ENCODE assay signal across 19 cellular contexts in genomic region chr13:112071011-112071901, GRCh38. TPM values are rescaled to one million over a fixed set of nuclear protein-coding genes. Genes with fewer than 3 reads are reported as not detected.
A peak's percentile ranks its signal among the peaks of the same experiment; 100 is the strongest.
DNase-seq lines count a peak whose midpoint lies in the region; ATAC-seq lines count a peak whose summit lies in the region.
"Had no signal": no experiment of that assay in that cellular context is flagged by ENCODE, and none has a peak within 500 bp of the region (broad histone marks: within the 10 kb centered on the region; RNA-seq: fewer than 3 reads in every experiment).

No MANE protein-coding gene starts in this region.

- peaks cover 0 to 38% (median 0%) of the 10 kb centered on the region in 3 experiments for H3K27me3 ChIP-seq in neuronal stem cell (ENCODE audit: control insufficient read depth in 3 of 3, insufficient read depth in 3 of 3, low read depth in 1 of 3, low read length in 3 of 3)

- no peak overlapping the region for H4K8ac ChIP-seq in neuronal stem cell (ENCODE audit: low read depth, low read length)

- no peak overlapping the region for H2BK120ac ChIP-seq in neuronal stem cell (ENCODE audit: low read depth, low read length)

- H3K27ac Mint-ChIP-seq in activated CD4-positive, alpha-beta T cell treated with anti-CD3 and anti-CD28 coated beads, Interleukin-2, amount 10 ng/mL, durations not matched to agents 24 days and 14 days: peak overlapping the region; percentile 65
- H3K27ac Mint-ChIP-seq: activated T-helper 2 cell treated with anti-CD3 and anti-CD28 coated beads, Interferon-gamma antibody, Interleukin-2, Interleukin-4, amounts not matched to agents 10 μg/mL and 5 μg/mL and 100 μg/mL, durations not matched to agents 14 hours and 24 hours and 36 hours; HFFc6 had no signal

- peak overlapping the region; percentile 14 for H3K4me3 Mint-ChIP-seq in activated CD4-positive, alpha-beta T cell treated with anti-CD3 and anti-CD28 coated beads, Interleukin-2, amount 10 ng/mL, durations not matched to agents 24 days and 14 days
- H3K4me3 Mint-ChIP-seq: HFFc6 had no signal

- H3K9me3 Mint-ChIP-seq in activated CD4-positive, alpha-beta T cell treated with anti-CD3 and anti-CD28 coated beads, Interleukin-2, amount 10 ng/mL, durations not matched to agents 24 days and 14 days: peaks cover 13% of the 10 kb centered on the region

- H3K4ac ChIP-seq in neuronal stem cell (ENCODE audit: low read length): no peak overlapping the region

- intact Hi-C loops in activated CD4-positive, alpha-beta T cell treated with anti-CD3 and anti-CD28 coated beads, Interleukin-2, amount 10 ng/mL, durations not matched to agents 24 days and 14 days (cut with micrococcal nuclease): loop anchor here (2.0 to 10.0 kb wide), 3 partner anchors 16 to 534 kb away; no protein-coding TSS in a partner anchor
- intact Hi-C loops in Right ventricle myocardium inferior (cut with DNase I): no loop called here

- peaks cover 13% of the 10 kb centered on the region for H3K36me3 Mint-ChIP-seq in activated CD4-positive, alpha-beta T cell treated with anti-CD3 and anti-CD28 coated beads, Interleukin-2, amount 10 ng/mL, durations not matched to agents 24 days and 14 days (ENCODE audit: low read depth)

- no peak overlapping the region for H2BK5ac ChIP-seq in neuronal stem cell (ENCODE audit: low read length)

- H3K4me1 Mint-ChIP-seq in activated CD4-positive, alpha-beta T cell treated with anti-CD3 and anti-CD28 coated beads, Interleukin-2, amount 10 ng/mL, durations not matched to agents 24 days and 14 days: no peaks in the 10 kb centered on the region

- H2AK5ac ChIP-seq in neuronal stem cell (ENCODE audit: low read depth, low read length): peak overlapping the region; percentile 16

- H3K79me1 ChIP-seq in neuronal stem cell (ENCODE audit: low read depth, low read length): peaks cover 2% of the 10 kb centered on the region

- no peak overlapping the region for H2BK12ac ChIP-seq in neuronal stem cell (ENCODE audit: low read length)

- peaks cover 18 to 21% of the 10 kb centered on the region in 2 donors for H3K4me1 ChIP-seq in neuronal stem cell (ENCODE audit: control insufficient read depth in 2 of 2, insufficient read depth in 1 of 2, low read depth in 1 of 2, low read length in 2 of 2)
- H3K4me1 ChIP-seq: foreskin keratinocyte, psoas muscle had no signal

- no peak for ATAC-seq in Right ventricle myocardium inferior
- ATAC-seq: foreskin keratinocyte, Panc1, psoas muscle had no signal

- no CpG with 5 or more reads among the region's 21 CpGs for WGBS in neuronal stem cell (ENCODE audit: extremely low coverage in 2 of 2, insufficient read length in 2 of 2, insufficient replicate concordance in 1 of 2), 2 donors

- H3K9ac ChIP-seq in neuronal stem cell (ENCODE audit: low read depth, low read length, poor library complexity): no peak overlapping the region

- no peak overlapping the region for H3K23ac ChIP-seq in neuronal stem cell (ENCODE audit: low read depth, low read length, poor library complexity)

- H3K36me3 ChIP-seq in neuronal stem cell (replicated peaks in 1 of 2; ENCODE audit: control insufficient read depth in 2 of 2, insufficient read depth in 2 of 2, low read length in 2 of 2): peaks cover 2 to 34% of the 10 kb centered on the region in 2 donors
- H3K36me3 ChIP-seq: thoracic aorta had no signal

- H3K4me2 ChIP-seq in neuronal stem cell (ENCODE audit: insufficient read depth, low read length, poor library complexity, severe bottlenecking): peak overlapping the region; percentile 20

- H2AFZ ChIP-seq in neuronal stem cell (ENCODE audit: low read length): no peak overlapping the region

- H3K4me3 ChIP-seq in neuronal stem cell (ENCODE audit: low read length in 2 of 2): peak overlapping the region; percentile 58 to 95
- H3K4me3 ChIP-seq: psoas muscle, thoracic aorta had no signal

- peaks cover 65% of the 10 kb centered on the region for H3K27me3 Mint-ChIP-seq in activated CD4-positive, alpha-beta T cell treated with anti-CD3 and anti-CD28 coated beads, Interleukin-2, amount 10 ng/mL, durations not matched to agents 24 days and 14 days

- peak overlapping the region; percentile 50 for H3K18ac ChIP-seq in neuronal stem cell (ENCODE audit: low read length)

- H3K9me3 ChIP-seq in neuronal stem cell (replicated peaks in 1 of 2; ENCODE audit: control insufficient read depth in 2 of 2, insufficient read depth in 1 of 2, low read depth in 1 of 2, low read length in 2 of 2): peaks cover 0 to 2% of the 10 kb centered on the region in 2 donors
- H3K9me3 ChIP-seq: psoas muscle, thoracic aorta had no signal

- H3K14ac ChIP-seq in neuronal stem cell (ENCODE audit: low read length): no peak overlapping the region

- no peak overlapping the region for H4K91ac ChIP-seq in neuronal stem cell (ENCODE audit: low read depth, low read length, poor library complexity)

- peak overlapping the region; percentile 29 for H3K27ac ChIP-seq in cingulate gyrus (ENCODE audit: low read depth, low read length)
- H3K27ac ChIP-seq in neuronal stem cell (replicated peaks; ENCODE audit: low read length): no peak overlapping the region
- H3K27ac ChIP-seq: foreskin keratinocyte, psoas muscle, thoracic aorta had no signal

- H2BK15ac ChIP-seq in neuronal stem cell (ENCODE audit: low read length): no peak overlapping the region

- no peak for DNase-seq in activated CD4-positive, alpha-beta T cell treated with anti-CD3 and anti-CD28 coated beads, Interleukin-2, amount 10 ng/mL, durations not matched to agents 24 days and 14 days
- no peak for DNase-seq in activated CD4-positive, alpha-beta T cell treated with anti-CD3 and anti-CD28 coated beads for 4 hours
- DNase-seq in NCI-H128 (lab: John Stamatoyannopoulos, UW; ENCODE audit: unreplicated experiment): peak; percentile 54
- no peak for DNase-seq in neuronal stem cell (ENCODE audit: low spot score)
- no peak for DNase-seq in Right ventricle myocardium inferior (ENCODE audit: missing footprints)
- no peak for DNase-seq in LoVo (ENCODE audit: low spot score)
- no peak for DNase-seq in ureter (ENCODE audit: low spot score)
- DNase-seq: effector memory CD4-positive, alpha-beta T cell; foreskin keratinocyte; HFFc6; immature natural killer cell; NCI-H226; psoas muscle had no signal

RNA-seq across cellular contexts. Expression of gene SOX1, which starts 4.3 kb away (rescaled TPM):
- not detected in 2 replicates for total RNA-seq in activated CD4-positive, alpha-beta T cell treated with anti-CD3 and anti-CD28 coated beads, Interleukin-2, amount 10 ng/mL, durations not matched to agents 24 days and 14 days
- polyA plus RNA-seq in neuronal stem cell (2013, experiment 1 of 2): 12.8 TPM
- 14.4 TPM for polyA plus RNA-seq in neuronal stem cell (2013, experiment 2 of 2)
- total RNA-seq in Right ventricle myocardium inferior: not detected
- total RNA-seq in ureter: not detected
- total RNA-seq: activated T-helper 2 cell treated with anti-CD3 and anti-CD28 coated beads, Interferon-gamma antibody, Interleukin-2, Interleukin-4, amounts not matched to agents 10 μg/mL and 5 μg/mL and 100 μg/mL, durations not matched to agents 14 hours and 24 hours and 36 hours; foreskin keratinocyte; HFFc6; M059J; psoas muscle; thoracic aorta had no signal
- polyA plus RNA-seq: AG04450, foreskin keratinocyte, immature natural killer cell, psoas muscle had no signal
